9 cellular contexts compared by ENCODE assay signal in the genomic region with DNA sequence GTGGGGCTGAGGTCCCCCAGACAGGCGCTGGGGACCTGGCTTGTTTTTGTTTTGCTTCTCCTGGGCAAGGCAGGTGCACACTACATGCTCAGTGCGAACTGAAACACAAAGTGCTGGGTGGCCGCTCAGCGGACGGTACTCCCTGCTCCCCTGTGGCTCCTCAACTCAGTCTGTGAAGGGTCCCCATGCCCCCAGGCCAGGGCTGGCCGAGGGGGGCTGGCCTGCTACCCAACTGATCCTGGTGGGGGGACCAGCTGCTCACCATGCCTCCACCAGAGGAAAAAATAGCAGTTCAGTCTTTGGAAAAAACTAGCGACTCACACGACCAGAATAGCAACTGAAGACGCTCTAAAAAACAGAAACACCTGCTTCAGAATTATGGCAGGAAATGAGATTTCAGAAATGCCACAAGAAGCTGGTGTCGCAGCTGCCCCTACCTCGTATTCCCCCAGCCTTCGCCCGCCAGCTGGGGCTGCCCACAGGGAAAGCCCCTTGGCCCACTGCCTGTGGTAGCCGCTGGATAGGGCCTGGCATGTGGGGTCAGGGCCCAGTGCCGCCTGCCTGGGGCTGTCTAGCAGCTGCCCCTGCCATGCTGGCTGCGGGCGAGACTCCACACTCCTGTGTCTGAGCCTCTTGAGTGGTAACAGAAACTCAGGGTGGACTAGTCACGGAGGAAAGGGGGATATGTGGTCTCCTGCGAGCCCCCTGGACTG. TPM values are rescaled to one million over a fixed set of nuclear protein-coding genes. Genes with fewer than 3 reads are reported as not detected.
DNase-seq lines count a peak whose midpoint lies in the region; ATAC-seq and FAIRE-seq lines count a peak whose summit lies in the region.
"Had no signal": no experiment of that assay in that cellular context is flagged by ENCODE, and none has a peak within 500 bp of the region (broad histone marks: within the 10 kb centered on the region; RNA-seq: fewer than 3 reads in every experiment).

No MANE protein-coding gene starts in this region.

- H3K4me1 Mint-ChIP-seq in stimulated activated naive CD8-positive, alpha-beta T cell treated with anti-CD3 and anti-CD28 coated beads, Interleukin-15, amount 100 ng/mL, for 72 hours, result peaks cover 65% of the 10 kb centered on the region

- peak overlapping the region; percentile 84 to 89 for H3K4me3 Mint-ChIP-seq in stimulated activated naive CD8-positive, alpha-beta T cell treated with anti-CD3 and anti-CD28 coated beads, Interleukin-15, amount 100 ng/mL, for 72 hours

- no peaks in the 10 kb centered on the region for H3K27me3 ChIP-seq in SJCRH30

- no peaks in the 10 kb centered on the region for H3K9me3 ChIP-seq in SJCRH30 (replicated peaks)

- H3K4me3 ChIP-seq in SJCRH30, result peak overlapping the region; percentile 30

- H3K27ac Mint-ChIP-seq in stimulated activated naive CD8-positive, alpha-beta T cell treated with anti-CD3 and anti-CD28 coated beads, Interleukin-15, amount 100 ng/mL, for 72 hours, result peak overlapping the region; percentile 96 to 99

- H3K36me3 ChIP-seq in SJCRH30, result no peaks in the 10 kb centered on the region

- DNase-seq in GM18507 (ENCODE audit: extremely low spot score, insufficient read length, low read depth), result peak; percentile 29
- DNase-seq in SJCRH30, result peak; percentile 92
- peak; percentile 17 for DNase-seq in effector CD4-positive, alpha-beta T cell
- peak; percentile 53 to 70 for DNase-seq in stimulated activated naive CD8-positive, alpha-beta T cell treated with anti-CD3 and anti-CD28 coated beads, Interleukin-15, amount 100 ng/mL, for 72 hours
- DNase-seq in SKM-1 treated with dmso at 0.1 percent for 144 hours (lab: John Stamatoyannopoulos, UW; ENCODE audit: unreplicated experiment), result no peak
- DNase-seq in glomerular visceral epithelial cell (ENCODE audit: extremely low spot score), result no peak
- no peak for DNase-seq in NCI-H1436 (lab: John Stamatoyannopoulos, UW)

- no peaks in the 10 kb centered on the region for H3K27me3 Mint-ChIP-seq in stimulated activated naive CD8-positive, alpha-beta T cell treated with anti-CD3 and anti-CD28 coated beads, Interleukin-15, amount 100 ng/mL, for 72 hours

- ATAC-seq in HG02642 (IDR thresholded peaks at IDR 0.05; ENCODE audit: poor library complexity, unreplicated experiment), result peak; percentile 76
- peak; percentile 75 for ATAC-seq in stimulated activated naive CD8-positive, alpha-beta T cell treated with anti-CD3 and anti-CD28 coated beads, Interleukin-15, amount 100 ng/mL, for 72 hours

- FAIRE-seq in GM18507 (lab: Jason Lieb, UNC), result peak; percentile 85

- H3K27ac ChIP-seq in SJCRH30, result peak overlapping the region; percentile 73
- H3K27ac ChIP-seq: epithelial cell of prostate had no signal

- peaks cover 12% of the 10 kb centered on the region; the same call in 1 of the 2 replicates for H3K4me1 ChIP-seq in SJCRH30

- H3K9me3 Mint-ChIP-seq in stimulated activated naive CD8-positive, alpha-beta T cell treated with anti-CD3 and anti-CD28 coated beads, Interleukin-15, amount 100 ng/mL, for 72 hours, result peaks cover 2 to 13% of the 10 kb centered on the region in 2 donors

RNA-seq across cellular contexts. Expression of gene MEX3C, which starts 43.7 kb away (rescaled TPM):
- 68.2 and 68.4 TPM in 2 replicates for total RNA-seq in SJCRH30 (2014; rRNA removed; shearing (Covaris generic))

Comparison
In these comparisons a context has a peak if more than half of its experiments do, and no peak if none do; other contexts are left out.
1. DNase-seq: peak in GM18507 (single experiment), SJCRH30 (2 of 2), effector CD4-positive, alpha-beta T cell (single experiment) and stimulated activated naive CD8-positive, alpha-beta T cell treated with anti-CD3 and anti-CD28 coated beads, Interleukin-15, amount 100 ng/mL, for 72 hours (2 of 2); none in SKM-1 treated with dmso at 0.1 percent for 144 hours (single experiment), glomerular visceral epithelial cell (single experiment) and NCI-H1436 (single experiment).